In genomic region chr1:93615201-93616150, GRCh38 we compare ENCODE assay signal across 8 cellular contexts.
A peak's percentile ranks its signal among the peaks of the same experiment; 100 is the strongest.
DNase-seq lines count a peak whose midpoint lies in the region; ATAC-seq and TF ChIP-seq lines count a peak whose summit lies in the region.

No MANE protein-coding gene starts in this region.

- H3K27ac ChIP-seq in HUES48 (ENCODE audit: low read depth, low read length) (peak overlapping the region; percentile 95), thyroid gland (peak overlapping the region in 2 of 3 donors; percentile 52 to 54)

- H3K36me3 ChIP-seq in HUES48 (ENCODE audit: control insufficient read depth, insufficient read depth, low read length) (no peaks in the 10 kb centered on the region), thyroid gland (no peaks in the 10 kb centered on the region)

- H3K36me3 Mint-ChIP-seq in activated naive CD4-positive, alpha-beta T cell treated with anti-CD3 and anti-CD28 coated beads, Interleukin-2, amount 50 U/mL, for 24 hours, result no peaks in the 10 kb centered on the region

- WGBS in thyroid gland, 2 donors, result 76 to 87% methylated on average over 20 of the region's 20 CpGs

- no peak for TF ChIP-seq POLR2A in thyroid gland (IDR thresholded peaks at IDR 0.05)

- H3K27me3 ChIP-seq in HUES48 (ENCODE audit: control insufficient read depth, insufficient read depth, low read length), result no peaks in the 10 kb centered on the region
- H3K27me3 ChIP-seq in thyroid gland, result no peaks in the 10 kb centered on the region

- no peaks in the 10 kb centered on the region for H3K27me3 Mint-ChIP-seq in activated naive CD4-positive, alpha-beta T cell treated with anti-CD3 and anti-CD28 coated beads, Interleukin-2, amount 50 U/mL, for 24 hours

- ATAC-seq in GM21717 (IDR thresholded peaks at IDR 0.05; ENCODE audit: unreplicated experiment) (peak; percentile 83), left lobe of liver (no peak)

- intact Hi-C loops in thyroid gland (cut with DNase I), result no loop called here

- H3K4me1 ChIP-seq in HUES48 (ENCODE audit: control insufficient read depth, insufficient read depth, low read length), result peaks cover 54% of the 10 kb centered on the region
- peaks cover 15 to 37% of the 10 kb centered on the region in 2 donors for H3K4me1 ChIP-seq in thyroid gland

- DNase-seq in GM12865 (ENCODE audit: low read depth), result peak; percentile 89
- peak; percentile 57 for DNase-seq in left lobe of liver (ENCODE audit: low spot score)
- DNase-seq in thyroid gland, result no peak
- no peak for DNase-seq in HuH-7 (ENCODE audit: low spot score)
- DNase-seq in cerebellum (ENCODE audit: low spot score), result no peak

- H3K4me3 Mint-ChIP-seq in activated naive CD4-positive, alpha-beta T cell treated with anti-CD3 and anti-CD28 coated beads, Interleukin-2, amount 50 U/mL, for 24 hours, result no peak overlapping the region

- no peak overlapping the region for H3K4me3 ChIP-seq in GM12865 (ENCODE audit: low read depth, low read length)
- no peak overlapping the region for H3K4me3 ChIP-seq in HUES48 (ENCODE audit: low read depth, low read length)
- no peak overlapping the region for H3K4me3 ChIP-seq in thyroid gland (replicated peaks in 1 of 3)

- peaks cover 16% of the 10 kb centered on the region for H3K4me1 Mint-ChIP-seq in activated naive CD4-positive, alpha-beta T cell treated with anti-CD3 and anti-CD28 coated beads, Interleukin-2, amount 50 U/mL, for 24 hours

- H3K9me3 Mint-ChIP-seq in activated naive CD4-positive, alpha-beta T cell treated with anti-CD3 and anti-CD28 coated beads, Interleukin-2, amount 50 U/mL, for 24 hours, result no peaks in the 10 kb centered on the region

- peak overlapping the region; percentile 46 for H3K27ac Mint-ChIP-seq in activated naive CD4-positive, alpha-beta T cell treated with anti-CD3 and anti-CD28 coated beads, Interleukin-2, amount 50 U/mL, for 24 hours

- no peak overlapping the region; the same call in 1 of the 2 replicates for H3K9ac ChIP-seq in HUES48 (ENCODE audit: low read depth, low read length)

- TF ChIP-seq CTCF in GM12865 (IDR thresholded peaks at IDR 0.05; ENCODE audit: insufficient read depth, low read depth, low read length, missing control alignments) (no peak), thyroid gland (IDR thresholded peaks at IDR 0.05) (no peak)

- H3K9me3 ChIP-seq in HUES48 (ENCODE audit: control insufficient read depth, insufficient read depth, low read length) (no peaks in the 10 kb centered on the region), thyroid gland (no peaks in the 10 kb centered on the region)

Comparison
In these comparisons a context has a peak if more than half of its experiments do, and no peak if none do; other contexts are left out.
1. DNase-seq: peak in GM12865 (single experiment) and left lobe of liver (single experiment); none in thyroid gland (0 of 2), HuH-7 (single experiment) and cerebellum (single experiment).